18 cellular contexts compared by ENCODE assay signal in the genomic region with DNA sequence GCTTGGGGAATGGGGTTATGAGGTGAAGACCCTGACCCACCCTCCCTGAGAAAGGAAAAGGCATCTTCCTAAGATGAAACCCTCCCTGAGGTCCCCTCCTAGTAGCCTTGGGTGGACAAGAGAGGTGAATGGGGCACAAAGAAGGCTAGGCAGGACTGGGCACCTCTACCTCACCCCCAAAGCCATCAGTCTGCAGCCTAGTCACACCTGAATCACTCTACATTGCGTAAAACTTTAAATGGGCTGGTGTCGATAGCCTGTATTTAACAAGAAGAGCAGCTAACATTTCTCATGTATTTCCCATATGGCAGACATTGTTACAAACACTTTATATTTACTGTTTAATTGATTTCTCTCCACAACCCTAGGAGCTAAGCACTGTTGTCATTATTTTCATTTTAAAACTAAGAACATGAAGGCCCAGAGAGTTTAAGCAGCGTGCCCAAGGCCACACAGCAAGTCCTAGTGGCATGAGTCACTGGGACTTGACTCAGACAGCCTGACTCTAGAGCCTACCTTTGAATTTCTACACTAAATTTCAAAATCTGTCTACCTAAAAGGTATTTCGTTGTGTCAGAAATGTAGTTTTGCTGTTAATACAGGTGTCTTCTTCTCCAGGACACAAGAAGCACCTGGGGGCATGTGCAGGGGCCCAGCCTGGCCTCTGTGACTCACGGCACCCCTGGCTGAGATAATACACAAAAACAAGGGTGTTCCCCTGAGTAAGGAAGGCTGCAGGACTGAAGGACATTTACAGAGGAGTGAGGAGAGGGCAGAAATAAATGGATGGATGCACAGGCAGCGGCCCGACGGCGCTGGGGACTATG. TPM values are rescaled to one million over a fixed set of nuclear protein-coding genes. Genes with fewer than 3 reads are reported as not detected.
"Had no signal": no experiment of that assay in that cellular context is flagged by ENCODE, and none has a peak within 500 bp of the region (broad histone marks: within the 10 kb centered on the region; RNA-seq: fewer than 3 reads in every experiment).

No MANE protein-coding gene starts in this region.

- H3K27ac ChIP-seq: right atrium auricular region, upper lobe of right lung had no signal

- H3K4me3 ChIP-seq: right atrium auricular region, smooth muscle cell, upper lobe of right lung had no signal

- H3K9me3 ChIP-seq: right atrium auricular region, upper lobe of right lung had no signal

- H3K27ac Mint-ChIP-seq: activated CD4-positive, alpha-beta T cell treated with anti-CD3 and anti-CD28 coated beads for 36 hours; activated T-helper 17 cell treated with anti-CD3 and anti-CD28 coated beads, Interleukin-2, amount 50 U/mL, for 72 hours; progenitor cell of endocrine pancreas; T-helper 17 cell had no signal

- DNase-seq: activated CD4-positive, alpha-beta T cell treated with anti-CD3 and anti-CD28 coated beads for 36 hours; activated naive CD4-positive, alpha-beta T cell treated with Interleukin-2 at 50 U/mL for 16 hours; dermis blood vessel endothelial cell; hypothalamus; left ventricle myocardium superior; mesenchymal stem cell; occipital lobe; stimulated activated CD4-positive, alpha-beta T cell treated with anti-CD3 and anti-CD28 coated beads, Interleukin-4, amount 100 ng/mL, for 4 hours; stimulated activated naive CD8-positive, alpha-beta T cell treated with anti-CD3 and anti-CD28 coated beads, Interleukin-15, Interleukin-2, amounts not matched to agents 100 U/mL and 50 U/mL, for 24 hours; T-helper 17 cell had no signal

- H3K4me2 ChIP-seq: smooth muscle cell had no signal

- H3K36me3 ChIP-seq: right atrium auricular region, upper lobe of right lung had no signal

- H3K4me1 Mint-ChIP-seq: activated T-helper 17 cell treated with anti-CD3 and anti-CD28 coated beads, Interleukin-2, amount 50 U/mL, for 72 hours had no signal

- H3K27me3 ChIP-seq: right atrium auricular region had no signal

- H3K9me3 Mint-ChIP-seq: activated T-helper 17 cell treated with anti-CD3 and anti-CD28 coated beads, Interleukin-2, amount 50 U/mL, for 72 hours; nephron had no signal

- H3K4me3 Mint-ChIP-seq: activated CD4-positive, alpha-beta T cell treated with anti-CD3 and anti-CD28 coated beads for 36 hours; activated T-helper 17 cell treated with anti-CD3 and anti-CD28 coated beads, Interleukin-2, amount 50 U/mL, for 72 hours; T-helper 17 cell had no signal

- H3K4me1 ChIP-seq: right atrium auricular region, upper lobe of right lung had no signal

- ATAC-seq: activated CD4-positive, alpha-beta T cell treated with anti-CD3 and anti-CD28 coated beads for 36 hours; activated T-helper 17 cell treated with anti-CD3 and anti-CD28 coated beads, Interleukin-2, amount 50 U/mL, for 72 hours; left ventricle myocardium superior; stimulated activated naive CD8-positive, alpha-beta T cell treated with anti-CD3 and anti-CD28 coated beads, Interleukin-15, Interleukin-2, amounts not matched to agents 100 U/mL and 50 U/mL, for 24 hours; T-helper 17 cell; upper lobe of right lung had no signal

RNA-seq across cellular contexts. Expression of a gene that starts 3.4 kb away (rescaled TPM):
- total RNA-seq: activated CD4-positive, alpha-beta T cell treated with anti-CD3 and anti-CD28 coated beads for 36 hours; activated T-helper 17 cell treated with anti-CD3 and anti-CD28 coated beads, Interleukin-2, amount 50 U/mL, for 72 hours; dermis blood vessel endothelial cell; fibroblast of villous mesenchyme; occipital lobe; right atrium auricular region; smooth muscle cell; T-helper 17 cell; temporal lobe had no signal
- polyA plus RNA-seq: smooth muscle cell had no signal

RNA-seq across cellular contexts. Expression of a gene that starts 55.1 kb away (rescaled TPM):
- total RNA-seq: activated CD4-positive, alpha-beta T cell treated with anti-CD3 and anti-CD28 coated beads for 36 hours; dermis blood vessel endothelial cell; fibroblast of villous mesenchyme had no signal

RNA-seq across cellular contexts. Expression of a gene that starts 55.5 kb away (rescaled TPM):
- total RNA-seq: activated CD4-positive, alpha-beta T cell treated with anti-CD3 and anti-CD28 coated beads for 36 hours; activated T-helper 17 cell treated with anti-CD3 and anti-CD28 coated beads, Interleukin-2, amount 50 U/mL, for 72 hours; dermis blood vessel endothelial cell; T-helper 17 cell had no signal
